13 cellular contexts compared by ENCODE assay signal in the genomic region with DNA sequence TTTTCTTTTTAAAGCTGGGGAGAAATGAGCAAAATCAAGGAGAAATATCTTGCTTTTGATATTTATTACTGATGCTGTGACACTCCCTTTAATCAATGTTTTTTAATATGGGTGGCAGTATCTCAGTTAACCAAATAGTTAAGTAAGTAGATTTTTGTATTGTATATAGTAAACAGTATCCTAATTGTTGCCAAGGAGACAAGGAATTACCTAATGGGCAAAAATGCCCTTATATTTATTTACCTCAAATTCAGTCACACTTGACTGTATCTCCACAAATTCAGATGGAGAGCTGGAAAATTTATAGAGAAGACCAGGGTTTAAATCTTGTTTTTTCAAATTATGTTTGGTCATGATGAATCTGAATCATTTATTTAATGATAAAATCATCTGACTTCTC. TPM values are rescaled to one million over a fixed set of nuclear protein-coding genes. Genes with fewer than 3 reads are reported as not detected.
A peak's percentile ranks its signal among the peaks of the same experiment; 100 is the strongest.
DNase-seq lines count a peak whose midpoint lies in the region; ATAC-seq and TF ChIP-seq lines count a peak whose summit lies in the region.
"Had no signal": no experiment of that assay in that cellular context is flagged by ENCODE, and none has a peak within 500 bp of the region (broad histone marks: within the 10 kb centered on the region; RNA-seq: fewer than 3 reads in every experiment).

No MANE protein-coding gene starts in this region.

- H3K4me1 ChIP-seq in Loucy (ENCODE audit: insufficient read depth, low read length, poor library complexity, severe bottlenecking) = peaks cover 49% of the 10 kb centered on the region

- H3K4me3 Mint-ChIP-seq in CD14-positive monocyte (no peak overlapping the region), nephron progenitor cell (no peak overlapping the region)
- H3K4me3 Mint-ChIP-seq in central memory CD8-positive, alpha-beta T cell = no peak overlapping the region

- H3K9me3 ChIP-seq in Loucy (ENCODE audit: insufficient read depth, low read depth, low read length) = no peaks in the 10 kb centered on the region
- H3K9me3 ChIP-seq: adrenal gland, esophagus squamous epithelium had no signal

- peak overlapping the region; percentile 40 for H3K4me3 ChIP-seq in Loucy (ENCODE audit: low read length, poor library complexity, severe bottlenecking)
- H3K4me3 ChIP-seq: adrenal gland, esophagus squamous epithelium had no signal

- no peak overlapping the region for H3K9ac ChIP-seq in Loucy (ENCODE audit: low read depth, low read length, poor library complexity, severe bottlenecking)

- peaks cover 80% of the 10 kb centered on the region for H3K36me3 ChIP-seq in Loucy (ENCODE audit: insufficient read depth, low read length)

- intact Hi-C loops in CD14-positive monocyte (cut with micrococcal nuclease) = no loop called here

- no peak for ATAC-seq in central memory CD8-positive, alpha-beta T cell (replicated peaks; ENCODE audit: extremely low read depth, poor library complexity, severe bottlenecking)
- no peak for ATAC-seq in GM19455 (IDR thresholded peaks at IDR 0.05; ENCODE audit: unreplicated experiment)

- TF ChIP-seq CTCF in CD14-positive monocyte (IDR thresholded peaks at IDR 0.05) = no peak
- no peak for TF ChIP-seq CTCF in Loucy (conservative IDR thresholded peaks at IDR 0.05; ENCODE audit: low read length)
- TF ChIP-seq CTCF in nephron progenitor cell (IDR thresholded peaks at IDR 0.05) = no peak

- H3K4me1 Mint-ChIP-seq in CD14-positive monocyte (peaks cover 34% of the 10 kb centered on the region), nephron progenitor cell (peaks cover 14% of the 10 kb centered on the region)
- peaks cover 45% of the 10 kb centered on the region for H3K4me1 Mint-ChIP-seq in central memory CD8-positive, alpha-beta T cell

- no peak overlapping the region for H2AFZ ChIP-seq in Loucy (ENCODE audit: low read length)

- H3K36me3 Mint-ChIP-seq in CD14-positive monocyte (peaks cover 70 to 73% of the 10 kb centered on the region in 2 donors), nephron progenitor cell (ENCODE audit: low read depth) (peaks cover 85% of the 10 kb centered on the region)
- peaks cover 77% of the 10 kb centered on the region for H3K36me3 Mint-ChIP-seq in central memory CD8-positive, alpha-beta T cell (ENCODE audit: insufficient read depth)

- peaks cover 88% of the 10 kb centered on the region for H4K20me1 ChIP-seq in Loucy (ENCODE audit: insufficient read depth, low read length, poor library complexity, severe bottlenecking)

- H3K4me2 ChIP-seq in Loucy (ENCODE audit: low read depth, low read length, poor library complexity, severe bottlenecking) = peak overlapping the region; percentile 32

- peaks cover 0 to 7% (median 1%) of the 10 kb centered on the region in 7 donors for H3K9me3 Mint-ChIP-seq in CD14-positive monocyte
- H3K9me3 Mint-ChIP-seq in central memory CD8-positive, alpha-beta T cell = peaks cover 7% of the 10 kb centered on the region
- peaks cover 3% of the 10 kb centered on the region for H3K9me3 Mint-ChIP-seq in nephron progenitor cell

- no peaks in the 10 kb centered on the region for H3K27me3 ChIP-seq in Loucy (ENCODE audit: insufficient read depth, low read length, poor library complexity, severe bottlenecking)
- H3K27me3 ChIP-seq: adrenal gland, esophagus squamous epithelium had no signal

- H3K79me2 ChIP-seq in Loucy (ENCODE audit: insufficient read depth, low read length) = peaks cover 96% of the 10 kb centered on the region

- DNase-seq in CD14-positive monocyte (ENCODE audit: low spot score) (no peak), nephron progenitor cell (no peak), COR-L47 (lab: John Stamatoyannopoulos, UW) (no peak), activated gamma-delta T cell treated with Interleukin-2 at 50 U/mL for 16 hours (no peak), H4 (ENCODE audit: low spot score) (no peak)
- DNase-seq in central memory CD8-positive, alpha-beta T cell (ENCODE audit: low spot score in 2 of 2) = no peak
- DNase-seq: adrenal gland, esophagus squamous epithelium, kidney, NCI-H1436 treated with DMSO at 0.1 percent for 48 hours, retina had no signal

- H3F3A ChIP-seq in Loucy (ENCODE audit: low read depth) = peaks cover 16% of the 10 kb centered on the region

- H3K27ac Mint-ChIP-seq in CD14-positive monocyte (peak overlapping the region in 6 of 7 donors; percentile 16 to 82 (median 71)), nephron progenitor cell (peak overlapping the region; percentile 73)
- peak overlapping the region; percentile 99 for H3K27ac Mint-ChIP-seq in central memory CD8-positive, alpha-beta T cell (ENCODE audit: low read depth)

- H3K27me3 Mint-ChIP-seq in CD14-positive monocyte (ENCODE audit: low read depth in 3 of 3) = peaks cover 0 to 3% (median 0%) of the 10 kb centered on the region in 3 donors
- no peaks in the 10 kb centered on the region for H3K27me3 Mint-ChIP-seq in central memory CD8-positive, alpha-beta T cell
- H3K27me3 Mint-ChIP-seq in nephron progenitor cell (ENCODE audit: low read depth, poor library complexity) = peaks cover 5% of the 10 kb centered on the region

- no peaks in the 10 kb centered on the region for H3K9me2 ChIP-seq in Loucy (replicated peaks; ENCODE audit: low read depth, low read length)

RNA-seq across cellular contexts. Expression of a gene that starts 3.6 kb away (rescaled TPM):
- polyA plus RNA-seq in CD14-positive monocyte = 10 to 100 TPM in 1 of 2 donors, 1 to 10 TPM in 1; 9.6 to 11.4 TPM
- total RNA-seq in H4 (2014; rRNA removed; shearing (Covaris generic)) = 19.1 and 41.2 TPM in 2 replicates
